In genomic region chr4:94711635-94712034, GRCh38 we compare ENCODE assay signal across 1 cellular context.
TF ChIP-seq lines count a peak whose summit lies in the region.

No MANE protein-coding gene starts in this region.

TF ChIP-seq in H1, 55 proteins besides CTCF, POLR2A, EP300 and RAD21:
- TF ChIP-seq SIN3A (conservative IDR thresholded peaks at IDR 0.05 in 1 of 2, IDR thresholded peaks at IDR 0.05 in 1 of 2; ENCODE audit: low read depth in 1 of 2, low read length in 2 of 2) (no peak), CHD7 (IDR thresholded peaks at IDR 0.05; ENCODE audit: insufficient replicate concordance, low read length) (no peak), SP2 (IDR thresholded peaks at IDR 0.05; ENCODE audit: low read length) (no peak), JUN (IDR thresholded peaks at IDR 0.05; ENCODE audit: low read depth, low read length) (no peak), GTF2F1 (IDR thresholded peaks at IDR 0.05; ENCODE audit: borderline replicate concordance, low read depth, low read length) (no peak), NRF1 (IDR thresholded peaks at IDR 0.05; ENCODE audit: low read depth, low read length) (no peak), RNF2 (IDR thresholded peaks at IDR 0.05; ENCODE audit: borderline replicate concordance, low read depth, low read length, missing control alignments, poor library complexity, severe bottlenecking) (no peak), SRF (IDR thresholded peaks at IDR 0.05; ENCODE audit: low read depth, low read length) (no peak), MAX (IDR thresholded peaks at IDR 0.05) (no peak), USF2 (IDR thresholded peaks at IDR 0.05; ENCODE audit: low read length) (no peak), TCF12 (IDR thresholded peaks at IDR 0.05; ENCODE audit: low read depth, low read length) (no peak), BACH1 (IDR thresholded peaks at IDR 0.05; ENCODE audit: low read length) (no peak), MAFK (IDR thresholded peaks at IDR 0.05; ENCODE audit: low read depth, low read length) (no peak), KDM4A (IDR thresholded peaks at IDR 0.05; ENCODE audit: low read depth, low read length, severe bottlenecking) (no peak), FOSL1 (IDR thresholded peaks at IDR 0.05; ENCODE audit: insufficient read depth, low read depth, low read length) (no peak), BRCA1 (IDR thresholded peaks at IDR 0.05; ENCODE audit: low read depth, low read length) (no peak), SP4 (IDR thresholded peaks at IDR 0.05; ENCODE audit: low read length) (no peak)
TF ChIP-seq in H1: peak in this region for 0.
